ENCODE assay signal across 8 cellular contexts in the genomic region with DNA sequence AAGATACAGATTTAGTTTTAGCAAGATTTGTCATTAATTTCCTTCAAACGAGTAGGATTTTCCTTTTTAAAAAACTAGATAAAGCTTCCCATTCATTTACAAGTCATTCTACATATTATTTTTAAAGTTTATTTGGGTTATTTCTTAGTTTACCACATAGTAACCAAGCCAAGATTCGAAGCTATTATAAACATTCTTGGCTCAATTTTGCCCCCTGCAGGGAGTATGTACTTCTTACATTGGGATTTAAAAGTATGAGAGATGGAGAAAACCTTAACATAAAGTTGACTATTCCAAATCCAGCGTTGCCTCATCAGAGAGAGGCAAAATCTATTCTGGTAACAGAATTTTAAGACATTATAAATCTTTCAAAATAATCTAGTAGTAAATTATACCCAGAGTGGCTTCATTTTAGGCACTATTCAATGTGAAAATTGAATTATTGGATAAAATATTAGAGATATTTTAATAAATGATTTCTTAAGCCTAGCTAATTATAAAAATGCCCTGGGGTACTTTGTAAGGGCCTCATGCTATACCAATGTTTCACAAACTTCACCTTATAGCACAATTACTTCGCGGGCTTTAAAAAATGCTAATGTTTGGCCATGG. TPM values are rescaled to one million over a fixed set of nuclear protein-coding genes. Genes with fewer than 3 reads are reported as not detected.
DNase-seq lines count a peak whose midpoint lies in the region; FAIRE-seq and TF ChIP-seq lines count a peak whose summit lies in the region.

No MANE protein-coding gene starts in this region.

- H3K9me3 ChIP-seq in H9 (ENCODE audit: control insufficient read depth, low read depth, low read length), result peaks cover 3% of the 10 kb centered on the region
- H3K9me3 ChIP-seq in right atrium auricular region, result peaks cover 0 to 11% of the 10 kb centered on the region in 2 donors

- H4K8ac ChIP-seq in H9 (replicated peaks; ENCODE audit: insufficient read length, low read depth, low read length), result no peak overlapping the region

- no peaks in the 10 kb centered on the region for H3K79me1 ChIP-seq in H9 (ENCODE audit: insufficient read depth, low read depth, low read length, poor library complexity, severe bottlenecking)

- intact Hi-C loops in lower leg skin (cut with DNase I; ENCODE audit: low total_unique reads), result loop anchor here (10.0 kb wide), 1 partner anchor 284 kb away; no protein-coding TSS in a partner anchor

- FAIRE-seq in GM12891 (lab: Jason Lieb, UNC), result no peak

- no peak overlapping the region for H2BK12ac ChIP-seq in H9 (ENCODE audit: insufficient read length, low read depth, low read length)

- H3K9ac ChIP-seq in H9 (ENCODE audit: extremely low read depth, insufficient read length, low read length), result no peak overlapping the region

- WGBS in H9 (ENCODE audit: extremely low coverage, insufficient read length, low lambda C conversion rate), result no CpG with 5 or more reads among the region's 5 CpGs
- WGBS in lower leg skin, 2 donors, result 41 to 43% methylated on average over 5 of the region's 5 CpGs

- H3K79me2 ChIP-seq in H9 (ENCODE audit: insufficient read depth, low read length), result no peaks in the 10 kb centered on the region

- no peak overlapping the region; a peak in 1 of 5 replicates for H3K4me3 Mint-ChIP-seq in H9

- H3K4me3 ChIP-seq in right atrium auricular region (no peak overlapping the region), lower leg skin (ENCODE audit: low read depth, poor library complexity, severe bottlenecking) (no peak overlapping the region)

- H3K36me3 Mint-ChIP-seq in H9 (ENCODE audit: insufficient read depth in 1 of 3, low read depth in 3 of 3), result peaks cover 10 to 17% (median 15%) of the 10 kb centered on the region in 3 experiments

- no peaks in the 10 kb centered on the region for H3K4me1 ChIP-seq in H9 (ENCODE audit: insufficient read depth, low read length)
- H3K4me1 ChIP-seq in right atrium auricular region, result no peaks in the 10 kb centered on the region

- H2BK20ac ChIP-seq in H9 (ENCODE audit: low read depth, low read length, poor library complexity, severe bottlenecking), result no peak overlapping the region

- TF ChIP-seq POLR2A in lower leg skin (IDR thresholded peaks at IDR 0.05), result no peak
- TF ChIP-seq POLR2A in GM12891 (IDR thresholded peaks at IDR 0.05; ENCODE audit: low read depth, low read length), result no peak

- no peak overlapping the region for H2BK15ac ChIP-seq in H9 (ENCODE audit: low read depth, low read length)

- no peak for DNase-seq in H9
- DNase-seq in SK-N-DZ (ENCODE audit: low spot score), result peak; percentile 41
- no peak for DNase-seq in right atrium auricular region (ENCODE audit: low spot score)
- DNase-seq in lower leg skin (ENCODE audit: low spot score in 2 of 2), result no peak
- DNase-seq in GM12891 (ENCODE audit: insufficient read length, low spot score), result no peak
- no peak for DNase-seq in occipital lobe (lab: John Stamatoyannopoulos, UW)
- no peak for DNase-seq in effector CD4-positive, alpha-beta T cell

- no peak overlapping the region for H3K4me2 ChIP-seq in H9 (ENCODE audit: insufficient read depth, insufficient read length, low read length)

- H3K23ac ChIP-seq in H9 (ENCODE audit: insufficient read length, low read depth, low read length), result no peak overlapping the region

- H3K27ac ChIP-seq in C4-2B (no peak overlapping the region), H9 (ENCODE audit: insufficient read length, low read depth, low read length) (no peak overlapping the region), right atrium auricular region (no peak overlapping the region)

- H3K4ac ChIP-seq in H9 (ENCODE audit: low read depth, low read length), result no peak overlapping the region

- H3K18ac ChIP-seq in H9 (ENCODE audit: insufficient read length, low read depth, low read length), result no peak overlapping the region

- peaks cover 13 to 15% of the 10 kb centered on the region in 2 experiments for H3K9me3 Mint-ChIP-seq in H9

- no peak overlapping the region for H2AFZ ChIP-seq in H9 (ENCODE audit: low read length)

- H3K23me2 ChIP-seq in H9 (ENCODE audit: insufficient read length, low read depth, low read length, poor library complexity, severe bottlenecking), result no peaks in the 10 kb centered on the region

- H3K4me1 Mint-ChIP-seq in H9, result peaks cover 19 to 38% of the 10 kb centered on the region in 2 experiments

- H3K56ac ChIP-seq in H9 (ENCODE audit: insufficient read length, low read depth, low read length), result no peak overlapping the region

- H2AK5ac ChIP-seq in H9 (ENCODE audit: insufficient read length, low read length), result no peak overlapping the region

- no peak overlapping the region for H2BK120ac ChIP-seq in H9 (ENCODE audit: low read depth, low read length, poor library complexity, severe bottlenecking)

- H3K27me3 ChIP-seq in H9 (ENCODE audit: insufficient read depth, low read length), result no peaks in the 10 kb centered on the region
- no peaks in the 10 kb centered on the region for H3K27me3 ChIP-seq in right atrium auricular region

- H3K36me3 ChIP-seq in right atrium auricular region, result no peaks in the 10 kb centered on the region

- no peak overlapping the region for H3T11ph ChIP-seq in H9 (ENCODE audit: low read length)

- TF ChIP-seq CTCF in C4-2B (conservative IDR thresholded peaks at IDR 0.05) (peak; percentile 70), H9 (conservative IDR thresholded peaks at IDR 0.05) (peak; percentile 49), right atrium auricular region (IDR thresholded peaks at IDR 0.05) (peak; percentile 31 to 65), lower leg skin (IDR thresholded peaks at IDR 0.05) (no peak)

- H3K14ac ChIP-seq in H9 (ENCODE audit: insufficient read depth, low read length), result no peak overlapping the region

- H4K20me1 ChIP-seq in H9 (ENCODE audit: control insufficient read depth, insufficient read depth, insufficient read length), result no peaks in the 10 kb centered on the region

- H2BK5ac ChIP-seq in H9 (ENCODE audit: insufficient read length, low read length), result no peak overlapping the region

- no peak overlapping the region for H4K5ac ChIP-seq in H9 (ENCODE audit: insufficient read length, low read depth, low read length)

- peak overlapping the region in 1 of 3 experiments; percentile 28; a peak in 1 of 7 replicates for H3K27ac Mint-ChIP-seq in H9

- no peak overlapping the region for H4K91ac ChIP-seq in H9 (ENCODE audit: insufficient read length, low read depth, low read length)

- no peaks in the 10 kb centered on the region for H3K27me3 Mint-ChIP-seq in H9 (ENCODE audit: low read depth)

TF ChIP-seq in GM12891, 5 proteins besides CTCF, POLR2A, EP300 and RAD21:
- TF ChIP-seq SPI1 (IDR thresholded peaks at IDR 0.05; ENCODE audit: low read depth, low read length) (no peak), POU2F2 (IDR thresholded peaks at IDR 0.05; ENCODE audit: low read depth, low read length) (no peak), PAX5 (IDR thresholded peaks at IDR 0.05; ENCODE audit: insufficient read depth, low read length, severe bottlenecking) (no peak), POLR2AphosphoS5 (IDR thresholded peaks at IDR 0.05; ENCODE audit: low read depth, low read length) (no peak), TAF1 (IDR thresholded peaks at IDR 0.05; ENCODE audit: low read depth, low read length) (no peak)

RNA-seq across cellular contexts. Expression of gene FBN2, which starts 39.1 kb away (rescaled TPM):
- total RNA-seq in H9 (2021), result 8.1 and 8.3 TPM in 2 replicates
- polyA plus RNA-seq in SK-N-DZ (2014; cell fraction: cytosol; rRNA removed), result 8.8 and 10.0 TPM in 2 replicates
- 5.9 and 7.9 TPM in 2 replicates for polyA plus RNA-seq in SK-N-DZ (2014; cell fraction: nucleus; rRNA removed)
- total RNA-seq in right atrium auricular region, result 1 to 10 TPM; 1.1 to 4.6 TPM
- under 1 TPM in 3 of 4 donors, not detected in 1; 0.04 to 0.39 (median 0.15) TPM for total RNA-seq in lower leg skin
- 0.06 TPM for polyA plus RNA-seq in GM12891 (2012; ENCODE audit: low read depth, missing spikeins)
- total RNA-seq in occipital lobe, result 8.6 TPM

Comparison
In these comparisons a context has a peak if more than half of its experiments do, and no peak if none do; other contexts are left out.
1. CTCF ChIP-seq: peak in C4-2B (single experiment), H9 (single experiment) and right atrium auricular region (2 of 2); none in lower leg skin (0 of 3).